Comparison of ENCODE assay signal across 1 cellular context in genomic region chr1:63966016-63966415, GRCh38.
TF ChIP-seq lines count a peak whose summit lies in the region.

No MANE protein-coding gene starts in this region.

TF ChIP-seq in GM23338, 12 proteins besides CTCF, POLR2A, EP300 and RAD21 (continued from another document):
- TF ChIP-seq, protein P1, sequence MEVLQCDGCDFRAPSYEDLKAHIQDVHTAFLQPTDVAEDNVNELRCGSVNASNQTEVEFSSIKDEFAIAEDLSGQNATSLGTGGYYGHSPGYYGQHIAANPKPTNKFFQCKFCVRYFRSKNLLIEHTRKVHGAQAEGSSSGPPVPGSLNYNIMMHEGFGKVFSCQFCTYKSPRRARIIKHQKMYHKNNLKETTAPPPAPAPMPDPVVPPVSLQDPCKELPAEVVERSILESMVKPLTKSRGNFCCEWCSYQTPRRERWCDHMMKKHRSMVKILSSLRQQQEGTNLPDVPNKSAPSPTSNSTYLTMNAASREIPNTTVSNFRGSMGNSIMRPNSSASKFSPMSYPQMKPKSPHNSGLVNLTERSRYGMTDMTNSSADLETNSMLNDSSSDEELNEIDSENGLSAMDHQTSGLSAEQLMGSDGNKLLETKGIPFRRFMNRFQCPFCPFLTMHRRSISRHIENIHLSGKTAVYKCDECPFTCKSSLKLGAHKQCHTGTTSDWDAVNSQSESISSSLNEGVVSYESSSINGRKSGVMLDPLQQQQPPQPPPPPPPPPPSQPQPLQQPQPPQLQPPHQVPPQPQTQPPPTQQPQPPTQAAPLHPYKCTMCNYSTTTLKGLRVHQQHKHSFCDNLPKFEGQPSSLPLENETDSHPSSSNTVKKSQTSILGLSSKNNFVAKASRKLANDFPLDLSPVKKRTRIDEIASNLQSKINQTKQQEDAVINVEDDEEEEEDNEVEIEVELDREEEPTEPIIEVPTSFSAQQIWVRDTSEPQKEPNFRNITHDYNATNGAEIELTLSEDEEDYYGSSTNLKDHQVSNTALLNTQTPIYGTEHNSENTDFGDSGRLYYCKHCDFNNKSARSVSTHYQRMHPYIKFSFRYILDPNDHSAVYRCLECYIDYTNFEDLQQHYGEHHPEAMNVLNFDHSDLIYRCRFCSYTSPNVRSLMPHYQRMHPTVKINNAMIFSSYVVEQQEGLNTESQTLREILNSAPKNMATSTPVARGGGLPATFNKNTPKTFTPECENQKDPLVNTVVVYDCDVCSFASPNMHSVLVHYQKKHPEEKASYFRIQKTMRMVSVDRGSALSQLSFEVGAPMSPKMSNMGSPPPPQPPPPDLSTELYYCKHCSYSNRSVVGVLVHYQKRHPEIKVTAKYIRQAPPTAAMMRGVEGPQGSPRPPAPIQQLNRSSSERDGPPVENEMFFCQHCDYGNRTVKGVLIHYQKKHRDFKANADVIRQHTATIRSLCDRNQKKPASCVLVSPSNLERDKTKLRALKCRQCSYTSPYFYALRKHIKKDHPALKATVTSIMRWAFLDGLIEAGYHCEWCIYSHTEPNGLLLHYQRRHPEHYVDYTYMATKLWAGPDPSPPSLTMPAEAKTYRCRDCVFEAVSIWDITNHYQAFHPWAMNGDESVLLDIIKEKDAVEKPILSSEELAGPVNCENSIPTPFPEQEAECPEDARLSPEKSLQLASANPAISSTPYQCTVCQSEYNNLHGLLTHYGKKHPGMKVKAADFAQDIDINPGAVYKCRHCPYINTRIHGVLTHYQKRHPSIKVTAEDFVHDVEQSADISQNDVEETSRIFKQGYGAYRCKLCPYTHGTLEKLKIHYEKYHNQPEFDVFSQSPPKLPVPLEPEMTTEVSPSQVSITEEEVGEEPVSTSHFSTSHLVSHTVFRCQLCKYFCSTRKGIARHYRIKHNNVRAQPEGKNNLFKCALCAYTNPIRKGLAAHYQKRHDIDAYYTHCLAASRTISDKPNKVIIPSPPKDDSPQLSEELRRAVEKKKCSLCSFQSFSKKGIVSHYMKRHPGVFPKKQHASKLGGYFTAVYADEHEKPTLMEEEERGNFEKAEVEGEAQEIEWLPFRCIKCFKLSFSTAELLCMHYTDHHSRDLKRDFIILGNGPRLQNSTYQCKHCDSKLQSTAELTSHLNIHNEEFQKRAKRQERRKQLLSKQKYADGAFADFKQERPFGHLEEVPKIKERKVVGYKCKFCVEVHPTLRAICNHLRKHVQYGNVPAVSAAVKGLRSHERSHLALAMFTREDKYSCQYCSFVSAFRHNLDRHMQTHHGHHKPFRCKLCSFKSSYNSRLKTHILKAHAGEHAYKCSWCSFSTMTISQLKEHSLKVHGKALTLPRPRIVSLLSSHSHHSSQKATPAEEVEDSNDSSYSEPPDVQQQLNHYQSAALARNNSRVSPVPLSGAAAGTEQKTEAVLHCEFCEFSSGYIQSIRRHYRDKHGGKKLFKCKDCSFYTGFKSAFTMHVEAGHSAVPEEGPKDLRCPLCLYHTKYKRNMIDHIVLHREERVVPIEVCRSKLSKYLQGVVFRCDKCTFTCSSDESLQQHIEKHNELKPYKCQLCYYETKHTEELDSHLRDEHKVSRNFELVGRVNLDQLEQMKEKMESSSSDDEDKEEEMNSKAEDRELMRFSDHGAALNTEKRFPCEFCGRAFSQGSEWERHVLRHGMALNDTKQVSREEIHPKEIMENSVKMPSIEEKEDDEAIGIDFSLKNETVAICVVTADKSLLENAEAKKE (CRISPR knock-in tag; IDR thresholded peaks at IDR 0.05) = no peak
- TF ChIP-seq POLR2AphosphoS5 (IDR thresholded peaks at IDR 0.05; ENCODE audit: low read depth) (no peak), ZNF331 (CRISPR knock-in tag; IDR thresholded peaks at IDR 0.05; ENCODE audit: low read depth) (no peak), CREB1 (CRISPR knock-in tag; IDR thresholded peaks at IDR 0.05; ENCODE audit: low read depth) (no peak), JUNB (IDR thresholded peaks at IDR 0.05; ENCODE audit: unreplicated experiment) (no peak), EZH2 (IDR thresholded peaks at IDR 0.05; ENCODE audit: low read depth, unreplicated experiment) (no peak)
TF ChIP-seq in GM23338: peak in this region for 0.
